In the genomic region with DNA sequence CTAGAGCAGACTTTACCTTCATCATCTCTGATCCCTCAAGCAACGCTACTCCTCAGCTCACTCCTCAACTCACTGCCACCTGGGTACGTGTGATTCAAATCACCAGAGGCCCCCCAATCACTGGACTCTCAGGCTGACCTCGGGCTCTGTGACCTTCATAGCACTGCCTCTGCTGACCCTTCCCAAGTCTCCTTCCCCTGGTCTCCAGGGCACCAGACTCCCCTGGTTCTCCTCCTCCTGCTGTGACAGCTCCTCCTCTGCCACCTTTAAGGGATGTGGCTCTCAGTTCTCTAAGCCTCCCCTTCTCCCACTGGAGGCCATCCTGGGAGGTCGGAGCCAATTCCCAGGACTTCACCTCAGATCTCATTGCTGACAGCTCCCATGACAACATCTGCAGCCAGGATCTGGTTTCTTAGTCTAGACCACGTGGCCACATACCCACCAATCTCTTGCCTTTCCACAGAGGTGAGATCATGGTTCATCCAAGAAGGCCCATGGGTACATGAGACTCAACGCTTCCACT, we compare ENCODE assay signal across 1 cellular context.
TF ChIP-seq lines count a peak whose summit lies in the region.

No MANE protein-coding gene starts in this region.

TF ChIP-seq in IMR-90, 13 proteins besides CTCF, POLR2A, EP300 and RAD21:
- TF ChIP-seq MAFK (IDR thresholded peaks at IDR 0.05; ENCODE audit: low read depth, low read length) (no peak), BHLHE40 (IDR thresholded peaks at IDR 0.05; ENCODE audit: low read depth, low read length) (no peak), CHD1 (IDR thresholded peaks at IDR 0.05; ENCODE audit: low read depth, low read length) (no peak), RFX5 (IDR thresholded peaks at IDR 0.05; ENCODE audit: low read depth, low read length) (no peak), MAZ (IDR thresholded peaks at IDR 0.05; ENCODE audit: borderline replicate concordance, low read depth, low read length) (no peak), MXI1 (IDR thresholded peaks at IDR 0.05; ENCODE audit: borderline replicate concordance, low read depth, low read length) (no peak)
- TF ChIP-seq, protein P1, sequence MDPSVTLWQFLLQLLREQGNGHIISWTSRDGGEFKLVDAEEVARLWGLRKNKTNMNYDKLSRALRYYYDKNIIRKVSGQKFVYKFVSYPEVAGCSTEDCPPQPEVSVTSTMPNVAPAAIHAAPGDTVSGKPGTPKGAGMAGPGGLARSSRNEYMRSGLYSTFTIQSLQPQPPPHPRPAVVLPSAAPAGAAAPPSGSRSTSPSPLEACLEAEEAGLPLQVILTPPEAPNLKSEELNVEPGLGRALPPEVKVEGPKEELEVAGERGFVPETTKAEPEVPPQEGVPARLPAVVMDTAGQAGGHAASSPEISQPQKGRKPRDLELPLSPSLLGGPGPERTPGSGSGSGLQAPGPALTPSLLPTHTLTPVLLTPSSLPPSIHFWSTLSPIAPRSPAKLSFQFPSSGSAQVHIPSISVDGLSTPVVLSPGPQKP (IDR thresholded peaks at IDR 0.05; ENCODE audit: borderline replicate concordance, low read depth, low read length), result no peak
- TF ChIP-seq, protein P2, sequence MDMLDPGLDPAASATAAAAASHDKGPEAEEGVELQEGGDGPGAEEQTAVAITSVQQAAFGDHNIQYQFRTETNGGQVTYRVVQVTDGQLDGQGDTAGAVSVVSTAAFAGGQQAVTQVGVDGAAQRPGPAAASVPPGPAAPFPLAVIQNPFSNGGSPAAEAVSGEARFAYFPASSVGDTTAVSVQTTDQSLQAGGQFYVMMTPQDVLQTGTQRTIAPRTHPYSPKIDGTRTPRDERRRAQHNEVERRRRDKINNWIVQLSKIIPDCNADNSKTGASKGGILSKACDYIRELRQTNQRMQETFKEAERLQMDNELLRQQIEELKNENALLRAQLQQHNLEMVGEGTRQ (IDR thresholded peaks at IDR 0.05; ENCODE audit: low read depth, low read length), result no peak
